Comparison of ENCODE assay signal across 20 cellular contexts in the genomic region with DNA sequence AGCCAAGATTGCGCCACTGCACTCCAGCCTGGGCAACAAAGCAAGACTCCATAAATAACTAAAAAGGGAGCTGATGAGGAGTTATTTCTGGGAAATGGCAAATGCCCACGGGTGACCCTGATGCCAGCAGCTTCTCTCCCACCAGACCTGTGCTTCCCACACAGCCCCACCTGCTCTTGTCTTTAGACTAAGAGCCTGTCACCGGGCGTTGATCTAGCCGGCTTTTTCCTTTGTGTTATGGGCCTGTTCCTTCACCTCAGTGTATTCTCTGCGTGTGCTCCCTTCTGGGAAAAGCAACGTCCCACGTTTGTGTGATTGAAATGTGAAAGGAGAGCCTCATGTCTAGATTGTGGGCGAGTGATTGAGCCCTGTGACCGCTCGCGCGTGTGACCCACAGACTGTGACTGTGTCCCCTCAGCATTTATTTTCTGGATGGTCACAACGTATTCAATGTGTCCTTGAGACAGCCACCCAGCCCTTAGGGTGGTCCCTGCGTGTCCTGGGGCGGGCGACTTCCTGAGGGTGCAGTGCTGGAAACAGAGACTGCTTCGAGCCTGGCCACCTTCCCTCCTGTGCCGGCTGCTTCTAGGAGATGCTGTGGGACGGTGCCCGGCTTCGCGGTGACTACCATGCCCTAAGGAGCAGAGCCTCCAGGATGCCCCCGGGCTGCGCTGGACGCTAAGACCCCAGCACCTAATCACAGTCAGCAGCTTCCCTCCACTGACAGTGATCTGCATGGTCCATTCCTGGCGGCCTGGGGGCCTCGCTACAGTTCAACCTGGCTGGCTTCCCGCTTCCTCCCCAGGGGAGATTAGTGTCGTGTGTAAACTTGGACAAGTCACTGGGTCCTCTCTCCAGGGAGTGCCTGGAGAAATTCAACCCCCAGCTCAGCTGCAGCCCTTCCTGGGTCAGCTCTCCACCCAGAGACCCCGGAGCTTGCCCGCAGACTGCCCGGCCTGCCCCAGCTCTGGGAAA. TPM values are rescaled to one million over a fixed set of nuclear protein-coding genes. Genes with fewer than 3 reads are reported as not detected.
"Had no signal": no experiment of that assay in that cellular context is flagged by ENCODE, and none has a peak within 500 bp of the region (broad histone marks: within the 10 kb centered on the region; RNA-seq: fewer than 3 reads in every experiment).

No MANE protein-coding gene starts in this region.

- H3K4me2 ChIP-seq: hepatocyte had no signal

- H3K9me3 ChIP-seq: ascending aorta, esophagus squamous epithelium, tibial artery had no signal

- H3K27ac Mint-ChIP-seq: activated CD4-positive, alpha-beta T cell treated with anti-CD3 and anti-CD28 coated beads, Interleukin-2, amount 10 ng/mL, durations not matched to agents 7 days and 5 days had no signal

- H3K4me3 Mint-ChIP-seq: activated CD4-positive, alpha-beta T cell treated with anti-CD3 and anti-CD28 coated beads, Interleukin-2, amount 10 ng/mL, durations not matched to agents 7 days and 5 days had no signal

- H3K27me3 ChIP-seq: ascending aorta, esophagus squamous epithelium, hepatocyte, tibial artery had no signal

- H3K4me1 ChIP-seq: ascending aorta, parathyroid adenoma, tibial artery had no signal

- DNase-seq: activated CD4-positive, alpha-beta T cell treated with anti-CD3 and anti-CD28 coated beads, Interleukin-2, amount 10 ng/mL, durations not matched to agents 7 days and 5 days; activated CD8-positive, alpha-beta memory T cell treated with anti-CD3 and anti-CD28 coated beads for 24 hours; activated CD8-positive, alpha-beta memory T cell treated with anti-CD3 and anti-CD28 coated beads, Interleukin-2, amount 50 U/mL, for 48 hours; activated effector memory CD4-positive, alpha-beta T cell treated with Interleukin-2 at 50 U/mL for 16 hours; activated naive CD4-positive, alpha-beta T cell treated with anti-CD3 and anti-CD28 coated beads, Interleukin-2, amount 50 U/mL, for 16 hours; activated T-cell treated with anti-CD3 and anti-CD28 coated beads, Interleukin-2, amount 50 U/mL, for 48 hours; cerebellar nuclear complex; effector CD8-positive, alpha-beta T cell; esophagus squamous epithelium; left colon; stimulated activated CD4-positive, alpha-beta T cell treated with anti-CD3 and anti-CD28 coated beads, Interleukin-1b, Interleukin-23, amount 100 ng/mL, for 48 hours; stimulated activated CD8-positive, alpha-beta memory T cell treated with anti-CD3 and anti-CD28 coated beads, Interleukin-4, amount 100 ng/mL, for 48 hours; stimulated activated naive CD4-positive, alpha-beta T cell treated with Interleukin-2 at 50 U/mL for 16 hours; T-helper 1 cell; T1000; tibial artery had no signal

- H3K79me2 ChIP-seq: parathyroid adenoma had no signal

- ATAC-seq: activated CD4-positive, CD25-positive, alpha-beta regulatory T cell treated with anti-CD3 and anti-CD28 coated beads, Interleukin-2, amount 50 U/mL, for 24 hours; left colon had no signal

- H3K9me3 Mint-ChIP-seq: activated CD4-positive, alpha-beta T cell treated with anti-CD3 and anti-CD28 coated beads, Interleukin-2, amount 10 ng/mL, durations not matched to agents 7 days and 5 days had no signal

- H3K27me3 Mint-ChIP-seq: activated CD4-positive, alpha-beta T cell treated with anti-CD3 and anti-CD28 coated beads, Interleukin-2, amount 10 ng/mL, durations not matched to agents 7 days and 5 days had no signal

- H3K4me1 Mint-ChIP-seq: activated CD4-positive, alpha-beta T cell treated with anti-CD3 and anti-CD28 coated beads, Interleukin-2, amount 10 ng/mL, durations not matched to agents 7 days and 5 days had no signal

- H3K27ac ChIP-seq: ascending aorta, esophagus squamous epithelium, hepatocyte, parathyroid adenoma, tibial artery had no signal

- H3K4me3 ChIP-seq: ascending aorta, esophagus squamous epithelium, hepatocyte, tibial artery had no signal

- H2AFZ ChIP-seq: hepatocyte, parathyroid adenoma had no signal

RNA-seq across cellular contexts. Expression of a gene that starts 39.5 kb away (rescaled TPM):
- total RNA-seq: ascending aorta had no signal
